Comparison of ENCODE assay signal across 8 cellular contexts in the genomic region with DNA sequence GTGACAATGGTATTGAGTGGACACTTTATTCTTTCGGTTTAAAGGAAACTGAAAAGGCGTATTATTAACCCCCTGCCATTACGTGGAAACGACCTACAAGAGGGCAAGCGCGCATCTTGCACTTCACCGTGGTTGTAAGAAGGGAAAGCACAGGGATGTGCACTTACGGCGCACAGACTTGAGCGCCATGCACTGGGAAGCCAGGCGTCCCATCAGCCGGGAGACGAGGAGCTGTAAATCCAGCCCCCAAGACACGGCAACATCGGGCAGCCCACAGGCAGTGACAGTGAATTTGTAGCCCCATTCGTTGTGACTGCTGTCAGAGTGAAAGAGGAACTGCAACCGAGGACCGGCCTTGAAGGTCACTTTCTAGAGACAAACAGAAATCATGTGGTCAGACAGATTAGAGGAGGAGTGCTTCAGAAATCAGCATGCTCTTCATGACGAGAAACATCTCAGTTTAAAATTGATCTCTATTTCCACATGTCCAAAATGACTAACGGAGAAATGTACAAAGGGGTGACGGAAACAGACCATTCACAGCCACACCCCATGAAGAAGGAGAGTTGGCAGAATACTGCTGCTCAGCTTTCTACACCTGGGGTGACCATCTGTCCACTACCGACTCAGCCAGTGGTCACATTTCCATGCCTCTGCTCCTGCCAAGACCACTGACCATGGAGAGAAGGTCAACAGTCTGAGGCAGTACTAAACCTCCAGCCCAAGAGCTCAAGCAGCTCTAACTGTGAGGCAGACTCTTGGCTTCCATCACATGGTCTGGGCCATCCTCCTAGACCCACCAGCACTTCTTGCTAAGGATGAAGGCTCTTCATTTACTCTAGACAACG.
DNase-seq lines count a peak whose midpoint lies in the region; ATAC-seq and TF ChIP-seq lines count a peak whose summit lies in the region.

No MANE protein-coding gene starts in this region.

- POLR2A ChIA-PET in CD4-positive, alpha-beta T cell (lab: Charles Lee) = no interaction called here

- DNase-seq in DND-41 (no peak), esophagus muscularis mucosa (ENCODE audit: extremely low spot score) (no peak), vagina (ENCODE audit: extremely low spot score in 2 of 2) (no peak), foreskin keratinocyte (no peak), GOT3 (lab: John Stamatoyannopoulos, UW) (no peak)
- DNase-seq in CD4-positive, alpha-beta T cell = no peak

- TF ChIP-seq POLR2A in esophagus muscularis mucosa (IDR thresholded peaks at IDR 0.05; ENCODE audit: low read depth) (no peak), vagina (IDR thresholded peaks at IDR 0.05) (no peak)

- H3K36me3 ChIP-seq in DND-41 (ENCODE audit: insufficient read depth, low read length) (peaks cover 96% of the 10 kb centered on the region), esophagus muscularis mucosa (peaks cover 48 to 98% (median 92%) of the 10 kb centered on the region in 4 donors), vagina (peaks cover 6 to 90% of the 10 kb centered on the region in 2 donors)

- no peak overlapping the region for H3K27ac Mint-ChIP-seq in CD4-positive, alpha-beta T cell

- no peaks in the 10 kb centered on the region for H3K79me2 ChIP-seq in DND-41 (ENCODE audit: insufficient read depth, low read length)

- intact Hi-C loops in esophagus muscularis mucosa (cut with DNase I) = loop anchor here (10.0 kb wide), 1 partner anchor 139 kb away; no protein-coding TSS in a partner anchor
- intact Hi-C loops in CD4-positive, alpha-beta T cell (cut with DNase I, micrococcal nuclease) = loop anchor here (2.0 to 10.0 kb wide), 3 partner anchors 52 to 229 kb away; a partner anchor contains a TSS
- intact Hi-C loops in vagina (cut with DNase I) = no loop called here

- H3K27me3 ChIP-seq in DND-41 (ENCODE audit: insufficient read depth, low read length, poor library complexity) (no peaks in the 10 kb centered on the region), esophagus muscularis mucosa (no peaks in the 10 kb centered on the region), vagina (no peaks in the 10 kb centered on the region), foreskin keratinocyte (no peaks in the 10 kb centered on the region)
- no peaks in the 10 kb centered on the region for H3K27me3 ChIP-seq in CD4-positive, alpha-beta T cell (ENCODE audit: control insufficient read depth, insufficient read depth, low read length)

- no peak overlapping the region for H2AFZ ChIP-seq in DND-41 (ENCODE audit: low read depth, low read length)

- ATAC-seq in DND-41 (ENCODE audit: insufficient read depth, low read depth) = 0 out of 3 replicates have a peak, but pooled peaks have one; percentile 31
- ATAC-seq in GM19468 (IDR thresholded peaks at IDR 0.05; ENCODE audit: extremely low read depth, unreplicated experiment) = peak; percentile 60
- peak; percentile 57 for ATAC-seq in HG03469 (IDR thresholded peaks at IDR 0.05; ENCODE audit: unreplicated experiment)
- no peak for ATAC-seq in CD4-positive, alpha-beta T cell (ENCODE audit: poor library complexity)
- no peak for ATAC-seq in foreskin keratinocyte

- H3K4me2 ChIP-seq in DND-41 (ENCODE audit: insufficient read depth, low read length) = no peak overlapping the region

- CTCF ChIA-PET in CD4-positive, alpha-beta T cell (lab: Charles Lee) = interaction anchor here (0.6 to 1.3 kb wide), 3 partner anchors 160 to 230 kb away, joined by 3 to 4 read pairs (median 3); no protein-coding TSS in a partner anchor

- no peak for TF ChIP-seq EP300 in esophagus muscularis mucosa (IDR thresholded peaks at IDR 0.05)

- peaks cover 91% of the 10 kb centered on the region for H3K36me3 Mint-ChIP-seq in CD4-positive, alpha-beta T cell (ENCODE audit: low read depth)

- no peaks in the 10 kb centered on the region for H3K4me1 Mint-ChIP-seq in CD4-positive, alpha-beta T cell (ENCODE audit: low read depth)

- TF ChIP-seq CTCF in DND-41 (IDR thresholded peaks at IDR 0.05; ENCODE audit: borderline replicate concordance, extremely low read depth, low read length, poor library complexity, severe bottlenecking) (no peak), esophagus muscularis mucosa (IDR thresholded peaks at IDR 0.05) (no peak), vagina (IDR thresholded peaks at IDR 0.05) (no peak), foreskin keratinocyte (conservative IDR thresholded peaks at IDR 0.05) (no peak)
- no peak for TF ChIP-seq CTCF in CD4-positive, alpha-beta T cell (IDR thresholded peaks at IDR 0.05)

- H3K9me3 ChIP-seq in DND-41 (ENCODE audit: insufficient read depth, low read length, severe bottlenecking) = no peaks in the 10 kb centered on the region
- no peaks in the 10 kb centered on the region for H3K9me3 ChIP-seq in esophagus muscularis mucosa
- H3K9me3 ChIP-seq in CD4-positive, alpha-beta T cell (ENCODE audit: control insufficient read depth, low read length) = no peaks in the 10 kb centered on the region
- H3K9me3 ChIP-seq in vagina = no peaks in the 10 kb centered on the region

- no peak overlapping the region for H3K4me3 ChIP-seq in DND-41 (ENCODE audit: low read depth in 1 of 2, low read length in 2 of 2)
- H3K4me3 ChIP-seq in esophagus muscularis mucosa = no peak overlapping the region
- no peak overlapping the region for H3K4me3 ChIP-seq in vagina

- H3K27ac ChIP-seq in DND-41 (ENCODE audit: low read length) (no peak overlapping the region), esophagus muscularis mucosa (replicated peaks in 1 of 4) (peak overlapping the region; percentile 51 to 73 (median 71)), vagina (no peak overlapping the region), foreskin keratinocyte (no peak overlapping the region)
- H3K27ac ChIP-seq in CD4-positive, alpha-beta T cell (ENCODE audit: low read depth, low read length) = no peak overlapping the region

- WGBS in esophagus muscularis mucosa = 92% methylated on average over 22 of the region's 23 CpGs

- H3K9me3 Mint-ChIP-seq in CD4-positive, alpha-beta T cell = no peaks in the 10 kb centered on the region

- H3K4me1 ChIP-seq in DND-41 (ENCODE audit: insufficient read depth, low read length) = no peaks in the 10 kb centered on the region
- H3K4me1 ChIP-seq in esophagus muscularis mucosa = peaks cover 8 to 32% (median 21%) of the 10 kb centered on the region in 4 donors
- H3K4me1 ChIP-seq in vagina = no peaks in the 10 kb centered on the region
- no peaks in the 10 kb centered on the region for H3K4me1 ChIP-seq in foreskin keratinocyte

- no peaks in the 10 kb centered on the region for H4K20me1 ChIP-seq in DND-41 (ENCODE audit: insufficient read depth, low read length)

- no peaks in the 10 kb centered on the region for H3K27me3 Mint-ChIP-seq in CD4-positive, alpha-beta T cell

- H3K9ac ChIP-seq in DND-41 (ENCODE audit: low read depth, low read length) = no peak overlapping the region

- H3K4me3 Mint-ChIP-seq in CD4-positive, alpha-beta T cell = no peak overlapping the region

Comparison
In these comparisons a context has a peak if more than half of its experiments do, and no peak if none do; other contexts are left out.
1. ATAC-seq: peak in DND-41 (single experiment), GM19468 (single experiment) and HG03469 (single experiment); none in CD4-positive, alpha-beta T cell (single experiment) and foreskin keratinocyte (single experiment).
2. H3K27ac ChIP-seq: peak in esophagus muscularis mucosa (4 of 4); none in DND-41 (single experiment), CD4-positive, alpha-beta T cell (single experiment), vagina (single experiment) and foreskin keratinocyte (single experiment).